ENCODE assay signal across 1 cellular context in the genomic region with DNA sequence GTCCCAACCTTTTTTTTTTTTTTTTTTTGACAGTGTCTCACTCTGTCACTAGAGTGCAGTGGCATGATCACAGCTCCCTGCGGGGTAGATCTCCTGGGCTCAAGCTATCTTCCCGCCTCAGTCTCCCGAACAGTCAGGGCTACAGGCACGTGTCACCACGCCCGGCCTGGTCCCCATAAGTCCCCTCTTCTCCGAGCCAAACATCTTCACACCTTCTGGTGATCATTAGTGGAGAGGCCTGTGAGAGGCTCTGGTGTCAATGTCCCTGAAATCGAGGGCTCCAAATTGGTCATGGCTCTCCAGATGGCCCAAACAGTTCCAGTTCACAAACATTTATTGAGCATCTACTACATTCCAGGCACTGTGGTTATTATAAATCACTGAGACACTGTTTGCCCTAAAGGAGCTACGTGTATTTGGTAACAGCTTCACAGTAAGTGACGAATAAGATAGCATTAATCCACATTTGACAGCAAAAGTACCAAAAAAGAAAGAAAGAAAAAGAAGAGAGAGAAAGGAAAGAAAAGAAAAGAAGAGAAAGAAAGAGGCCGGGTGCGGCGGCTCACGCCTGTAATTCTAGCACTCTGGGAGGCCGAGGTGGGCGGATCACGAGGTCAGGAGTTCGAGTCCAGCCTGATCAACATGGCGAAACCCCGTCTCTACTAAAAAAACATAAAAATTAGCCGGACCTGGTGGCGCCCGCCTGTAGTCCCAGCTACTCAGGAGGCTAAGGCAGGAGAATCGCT.
TF ChIP-seq lines count a peak whose summit lies in the region.

No MANE protein-coding gene starts in this region.

TF ChIP-seq in K562, 482 proteins besides CTCF, POLR2A, EP300 and RAD21 (continues in another document):
- TF ChIP-seq, protein P1, sequence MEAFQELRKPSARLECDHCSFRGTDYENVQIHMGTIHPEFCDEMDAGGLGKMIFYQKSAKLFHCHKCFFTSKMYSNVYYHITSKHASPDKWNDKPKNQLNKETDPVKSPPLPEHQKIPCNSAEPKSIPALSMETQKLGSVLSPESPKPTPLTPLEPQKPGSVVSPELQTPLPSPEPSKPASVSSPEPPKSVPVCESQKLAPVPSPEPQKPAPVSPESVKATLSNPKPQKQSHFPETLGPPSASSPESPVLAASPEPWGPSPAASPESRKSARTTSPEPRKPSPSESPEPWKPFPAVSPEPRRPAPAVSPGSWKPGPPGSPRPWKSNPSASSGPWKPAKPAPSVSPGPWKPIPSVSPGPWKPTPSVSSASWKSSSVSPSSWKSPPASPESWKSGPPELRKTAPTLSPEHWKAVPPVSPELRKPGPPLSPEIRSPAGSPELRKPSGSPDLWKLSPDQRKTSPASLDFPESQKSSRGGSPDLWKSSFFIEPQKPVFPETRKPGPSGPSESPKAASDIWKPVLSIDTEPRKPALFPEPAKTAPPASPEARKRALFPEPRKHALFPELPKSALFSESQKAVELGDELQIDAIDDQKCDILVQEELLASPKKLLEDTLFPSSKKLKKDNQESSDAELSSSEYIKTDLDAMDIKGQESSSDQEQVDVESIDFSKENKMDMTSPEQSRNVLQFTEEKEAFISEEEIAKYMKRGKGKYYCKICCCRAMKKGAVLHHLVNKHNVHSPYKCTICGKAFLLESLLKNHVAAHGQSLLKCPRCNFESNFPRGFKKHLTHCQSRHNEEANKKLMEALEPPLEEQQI (IDR thresholded peaks at IDR 0.05), result 0 out of 2 replicates have a peak, but pooled peaks have one; percentile 18
- TF ChIP-seq, protein P2, sequence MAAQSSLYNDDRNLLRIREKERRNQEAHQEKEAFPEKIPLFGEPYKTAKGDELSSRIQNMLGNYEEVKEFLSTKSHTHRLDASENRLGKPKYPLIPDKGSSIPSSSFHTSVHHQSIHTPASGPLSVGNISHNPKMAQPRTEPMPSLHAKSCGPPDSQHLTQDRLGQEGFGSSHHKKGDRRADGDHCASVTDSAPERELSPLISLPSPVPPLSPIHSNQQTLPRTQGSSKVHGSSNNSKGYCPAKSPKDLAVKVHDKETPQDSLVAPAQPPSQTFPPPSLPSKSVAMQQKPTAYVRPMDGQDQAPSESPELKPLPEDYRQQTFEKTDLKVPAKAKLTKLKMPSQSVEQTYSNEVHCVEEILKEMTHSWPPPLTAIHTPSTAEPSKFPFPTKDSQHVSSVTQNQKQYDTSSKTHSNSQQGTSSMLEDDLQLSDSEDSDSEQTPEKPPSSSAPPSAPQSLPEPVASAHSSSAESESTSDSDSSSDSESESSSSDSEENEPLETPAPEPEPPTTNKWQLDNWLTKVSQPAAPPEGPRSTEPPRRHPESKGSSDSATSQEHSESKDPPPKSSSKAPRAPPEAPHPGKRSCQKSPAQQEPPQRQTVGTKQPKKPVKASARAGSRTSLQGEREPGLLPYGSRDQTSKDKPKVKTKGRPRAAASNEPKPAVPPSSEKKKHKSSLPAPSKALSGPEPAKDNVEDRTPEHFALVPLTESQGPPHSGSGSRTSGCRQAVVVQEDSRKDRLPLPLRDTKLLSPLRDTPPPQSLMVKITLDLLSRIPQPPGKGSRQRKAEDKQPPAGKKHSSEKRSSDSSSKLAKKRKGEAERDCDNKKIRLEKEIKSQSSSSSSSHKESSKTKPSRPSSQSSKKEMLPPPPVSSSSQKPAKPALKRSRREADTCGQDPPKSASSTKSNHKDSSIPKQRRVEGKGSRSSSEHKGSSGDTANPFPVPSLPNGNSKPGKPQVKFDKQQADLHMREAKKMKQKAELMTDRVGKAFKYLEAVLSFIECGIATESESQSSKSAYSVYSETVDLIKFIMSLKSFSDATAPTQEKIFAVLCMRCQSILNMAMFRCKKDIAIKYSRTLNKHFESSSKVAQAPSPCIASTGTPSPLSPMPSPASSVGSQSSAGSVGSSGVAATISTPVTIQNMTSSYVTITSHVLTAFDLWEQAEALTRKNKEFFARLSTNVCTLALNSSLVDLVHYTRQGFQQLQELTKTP (IDR thresholded peaks at IDR 0.05; ENCODE audit: low read depth in 1 of 2, partially characterized antibody in 2 of 2), result peak in 1 of 2 experiments; percentile 72
- 0 out of 4 replicates have a peak, but pooled peaks of 1 of the 2 experiments have one; percentile 8 for TF ChIP-seq CSDE1 (IDR thresholded peaks at IDR 0.05)
- TF ChIP-seq, protein P3, sequence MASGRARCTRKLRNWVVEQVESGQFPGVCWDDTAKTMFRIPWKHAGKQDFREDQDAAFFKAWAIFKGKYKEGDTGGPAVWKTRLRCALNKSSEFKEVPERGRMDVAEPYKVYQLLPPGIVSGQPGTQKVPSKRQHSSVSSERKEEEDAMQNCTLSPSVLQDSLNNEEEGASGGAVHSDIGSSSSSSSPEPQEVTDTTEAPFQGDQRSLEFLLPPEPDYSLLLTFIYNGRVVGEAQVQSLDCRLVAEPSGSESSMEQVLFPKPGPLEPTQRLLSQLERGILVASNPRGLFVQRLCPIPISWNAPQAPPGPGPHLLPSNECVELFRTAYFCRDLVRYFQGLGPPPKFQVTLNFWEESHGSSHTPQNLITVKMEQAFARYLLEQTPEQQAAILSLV (tag; IDR thresholded peaks at IDR 0.05), result 0 out of 2 replicates have a peak, but pooled peaks have one; percentile 51
- TF ChIP-seq THRAP3 (IDR thresholded peaks at IDR 0.05; ENCODE audit: borderline replicate concordance), result 0 out of 2 replicates have a peak, but pooled peaks have one; percentile 39
- TF ChIP-seq HDGF (IDR thresholded peaks at IDR 0.05), result peak; percentile 27; the same call in 1 of the 2 replicates
- TF ChIP-seq KDM1A (IDR thresholded peaks at IDR 0.05), result peak; percentile 69 to 78; a peak in 3 of 4 replicates
- TF ChIP-seq CBFA2T2 (conservative IDR thresholded peaks at IDR 0.05), result 0 out of 2 replicates have a peak, but pooled peaks have one; percentile 2
- 0 out of 2 replicates have a peak, but pooled peaks have one; percentile 24 for TF ChIP-seq BHLHE40 (IDR thresholded peaks at IDR 0.05; ENCODE audit: low read length)
- TF ChIP-seq HDAC8 (tag; IDR thresholded peaks at IDR 0.05), result no peak
- no peak for TF ChIP-seq CHD1 (IDR thresholded peaks at IDR 0.05; ENCODE audit: low read length)
- 0 out of 2 replicates have a peak, but pooled peaks have one; percentile 5 for TF ChIP-seq ZNF764 (CRISPR knock-in tag; IDR thresholded peaks at IDR 0.05; ENCODE audit: low read depth)
- TF ChIP-seq ARNT (IDR thresholded peaks at IDR 0.05), result peak; percentile 76 to 95; a peak in 2 of 4 replicates
- 0 out of 2 replicates have a peak, but pooled peaks have one; percentile 19 for TF ChIP-seq NCOA6 (IDR thresholded peaks at IDR 0.05)
- TF ChIP-seq BACH1 (tag; IDR thresholded peaks at IDR 0.05), result 0 out of 2 replicates have a peak, but pooled peaks have one; percentile 4
- TF ChIP-seq CEBPG (CRISPR knock-in tag; IDR thresholded peaks at IDR 0.05), result no peak
- peak in 1 of 2 experiments; percentile 56; a peak in 1 of 4 replicates for TF ChIP-seq CEBPG (tag; conservative IDR thresholded peaks at IDR 0.05 in 1 of 2, IDR thresholded peaks at IDR 0.05 in 1 of 2)
- TF ChIP-seq ADNP (tag; IDR thresholded peaks at IDR 0.05), result peak; percentile 94
- TF ChIP-seq DNMT1 (IDR thresholded peaks at IDR 0.05), result 0 out of 2 replicates have a peak, but pooled peaks have one; percentile 96
- TF ChIP-seq ZNF445 (CRISPR knock-in tag; IDR thresholded peaks at IDR 0.05; ENCODE audit: low read depth), result no peak
- TF ChIP-seq, protein P4, sequence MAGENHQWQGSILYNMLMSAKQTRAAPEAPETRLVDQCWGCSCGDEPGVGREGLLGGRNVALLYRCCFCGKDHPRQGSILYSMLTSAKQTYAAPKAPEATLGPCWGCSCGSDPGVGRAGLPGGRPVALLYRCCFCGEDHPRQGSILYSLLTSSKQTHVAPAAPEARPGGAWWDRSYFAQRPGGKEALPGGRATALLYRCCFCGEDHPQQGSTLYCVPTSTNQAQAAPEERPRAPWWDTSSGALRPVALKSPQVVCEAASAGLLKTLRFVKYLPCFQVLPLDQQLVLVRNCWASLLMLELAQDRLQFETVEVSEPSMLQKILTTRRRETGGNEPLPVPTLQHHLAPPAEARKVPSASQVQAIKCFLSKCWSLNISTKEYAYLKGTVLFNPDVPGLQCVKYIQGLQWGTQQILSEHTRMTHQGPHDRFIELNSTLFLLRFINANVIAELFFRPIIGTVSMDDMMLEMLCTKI (IDR thresholded peaks at IDR 0.05; ENCODE audit: partially characterized antibody), result no peak
- TF ChIP-seq HDAC3 (IDR thresholded peaks at IDR 0.05; ENCODE audit: borderline replicate concordance, partially characterized antibody), result peak; percentile 21
- TF ChIP-seq, protein P5, sequence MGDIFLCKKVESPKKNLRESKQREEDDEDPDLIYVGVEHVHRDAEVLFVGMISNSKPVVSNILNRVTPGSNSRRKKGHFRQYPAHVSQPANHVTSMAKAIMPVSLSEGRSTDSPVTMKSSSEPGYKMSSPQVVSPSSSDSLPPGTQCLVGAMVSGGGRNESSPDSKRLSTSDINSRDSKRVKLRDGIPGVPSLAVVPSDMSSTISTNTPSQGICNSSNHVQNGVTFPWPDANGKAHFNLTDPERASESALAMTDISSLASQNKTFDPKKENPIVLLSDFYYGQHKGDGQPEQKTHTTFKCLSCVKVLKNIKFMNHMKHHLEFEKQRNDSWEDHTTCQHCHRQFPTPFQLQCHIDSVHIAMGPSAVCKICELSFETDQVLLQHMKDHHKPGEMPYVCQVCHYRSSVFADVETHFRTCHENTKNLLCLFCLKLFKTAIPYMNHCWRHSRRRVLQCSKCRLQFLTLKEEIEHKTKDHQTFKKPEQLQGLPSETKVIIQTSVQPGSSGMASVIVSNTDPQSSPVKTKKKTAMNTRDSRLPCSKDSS (IDR thresholded peaks at IDR 0.05; ENCODE audit: low read depth, partially characterized antibody), result peak; percentile 55
- TF ChIP-seq, protein P6, sequence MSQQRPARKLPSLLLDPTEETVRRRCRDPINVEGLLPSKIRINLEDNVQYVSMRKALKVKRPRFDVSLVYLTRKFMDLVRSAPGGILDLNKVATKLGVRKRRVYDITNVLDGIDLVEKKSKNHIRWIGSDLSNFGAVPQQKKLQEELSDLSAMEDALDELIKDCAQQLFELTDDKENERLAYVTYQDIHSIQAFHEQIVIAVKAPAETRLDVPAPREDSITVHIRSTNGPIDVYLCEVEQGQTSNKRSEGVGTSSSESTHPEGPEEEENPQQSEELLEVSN (IDR thresholded peaks at IDR 0.05; ENCODE audit: borderline replicate concordance in 1 of 2, extremely low read depth in 1 of 2, insufficient read depth in 1 of 2, insufficient read length in 1 of 2, low read depth in 1 of 2, low read length in 1 of 2, poor library complexity in 1 of 2, severe bottlenecking in 1 of 2), result peak; percentile 15 to 61
- TF ChIP-seq MAZ (CRISPR knock-in tag; conservative IDR thresholded peaks at IDR 0.05 in 1 of 2, IDR thresholded peaks at IDR 0.05 in 1 of 2), result 0 out of 4 replicates have a peak, but pooled peaks of 1 of the 2 experiments have one; percentile 18
- TF ChIP-seq CREB1 (IDR thresholded peaks at IDR 0.05), result no peak
- TF ChIP-seq CREB1 (CRISPR knock-in tag; IDR thresholded peaks at IDR 0.05), result no peak
- TF ChIP-seq TOE1 (IDR thresholded peaks at IDR 0.05; ENCODE audit: borderline replicate concordance), result peak; percentile 88
- TF ChIP-seq TOE1 (CRISPR knock-in tag; IDR thresholded peaks at IDR 0.05; ENCODE audit: borderline replicate concordance, low read depth), result no peak
- TF ChIP-seq TSC22D4 (tag; IDR thresholded peaks at IDR 0.05), result peak; percentile 76; the same call in 1 of the 2 replicates
- no peak for TF ChIP-seq YY1 (IDR thresholded peaks at IDR 0.05; ENCODE audit: borderline replicate concordance in 1 of 3, control insufficient read depth in 1 of 3, extremely low read depth in 1 of 3, insufficient read depth in 3 of 3, insufficient read length in 1 of 3, insufficient replicate concordance in 2 of 3, low read depth in 1 of 3, low read length in 2 of 3)
- TF ChIP-seq, protein P7, sequence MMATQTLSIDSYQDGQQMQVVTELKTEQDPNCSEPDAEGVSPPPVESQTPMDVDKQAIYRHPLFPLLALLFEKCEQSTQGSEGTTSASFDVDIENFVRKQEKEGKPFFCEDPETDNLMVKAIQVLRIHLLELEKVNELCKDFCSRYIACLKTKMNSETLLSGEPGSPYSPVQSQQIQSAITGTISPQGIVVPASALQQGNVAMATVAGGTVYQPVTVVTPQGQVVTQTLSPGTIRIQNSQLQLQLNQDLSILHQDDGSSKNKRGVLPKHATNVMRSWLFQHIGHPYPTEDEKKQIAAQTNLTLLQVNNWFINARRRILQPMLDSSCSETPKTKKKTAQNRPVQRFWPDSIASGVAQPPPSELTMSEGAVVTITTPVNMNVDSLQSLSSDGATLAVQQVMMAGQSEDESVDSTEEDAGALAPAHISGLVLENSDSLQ (IDR thresholded peaks at IDR 0.05), result no peak
- no peak for TF ChIP-seq CXXC5 (CRISPR knock-in tag; IDR thresholded peaks at IDR 0.05)
- 0 out of 2 replicates have a peak, but pooled peaks have one; percentile 29 for TF ChIP-seq DMBX1 (CRISPR knock-in tag; IDR thresholded peaks at IDR 0.05; ENCODE audit: borderline replicate concordance)
- peak; percentile 80; the same call in 1 of the 2 replicates for TF ChIP-seq MIER1 (IDR thresholded peaks at IDR 0.05; ENCODE audit: low read depth)
- TF ChIP-seq MCM7 (IDR thresholded peaks at IDR 0.05), result 0 out of 4 replicates have a peak, but pooled peaks of 1 of the 2 experiments have one; percentile 82
- TF ChIP-seq, protein P8, sequence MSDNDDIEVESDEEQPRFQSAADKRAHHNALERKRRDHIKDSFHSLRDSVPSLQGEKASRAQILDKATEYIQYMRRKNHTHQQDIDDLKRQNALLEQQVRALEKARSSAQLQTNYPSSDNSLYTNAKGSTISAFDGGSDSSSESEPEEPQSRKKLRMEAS (CRISPR knock-in tag; IDR thresholded peaks at IDR 0.05), result peak; percentile 32; the same call in 1 of the 2 replicates
- peak; percentile 75 for TF ChIP-seq SMARCC2 (IDR thresholded peaks at IDR 0.05; ENCODE audit: low read depth)
- TF ChIP-seq, protein P9, sequence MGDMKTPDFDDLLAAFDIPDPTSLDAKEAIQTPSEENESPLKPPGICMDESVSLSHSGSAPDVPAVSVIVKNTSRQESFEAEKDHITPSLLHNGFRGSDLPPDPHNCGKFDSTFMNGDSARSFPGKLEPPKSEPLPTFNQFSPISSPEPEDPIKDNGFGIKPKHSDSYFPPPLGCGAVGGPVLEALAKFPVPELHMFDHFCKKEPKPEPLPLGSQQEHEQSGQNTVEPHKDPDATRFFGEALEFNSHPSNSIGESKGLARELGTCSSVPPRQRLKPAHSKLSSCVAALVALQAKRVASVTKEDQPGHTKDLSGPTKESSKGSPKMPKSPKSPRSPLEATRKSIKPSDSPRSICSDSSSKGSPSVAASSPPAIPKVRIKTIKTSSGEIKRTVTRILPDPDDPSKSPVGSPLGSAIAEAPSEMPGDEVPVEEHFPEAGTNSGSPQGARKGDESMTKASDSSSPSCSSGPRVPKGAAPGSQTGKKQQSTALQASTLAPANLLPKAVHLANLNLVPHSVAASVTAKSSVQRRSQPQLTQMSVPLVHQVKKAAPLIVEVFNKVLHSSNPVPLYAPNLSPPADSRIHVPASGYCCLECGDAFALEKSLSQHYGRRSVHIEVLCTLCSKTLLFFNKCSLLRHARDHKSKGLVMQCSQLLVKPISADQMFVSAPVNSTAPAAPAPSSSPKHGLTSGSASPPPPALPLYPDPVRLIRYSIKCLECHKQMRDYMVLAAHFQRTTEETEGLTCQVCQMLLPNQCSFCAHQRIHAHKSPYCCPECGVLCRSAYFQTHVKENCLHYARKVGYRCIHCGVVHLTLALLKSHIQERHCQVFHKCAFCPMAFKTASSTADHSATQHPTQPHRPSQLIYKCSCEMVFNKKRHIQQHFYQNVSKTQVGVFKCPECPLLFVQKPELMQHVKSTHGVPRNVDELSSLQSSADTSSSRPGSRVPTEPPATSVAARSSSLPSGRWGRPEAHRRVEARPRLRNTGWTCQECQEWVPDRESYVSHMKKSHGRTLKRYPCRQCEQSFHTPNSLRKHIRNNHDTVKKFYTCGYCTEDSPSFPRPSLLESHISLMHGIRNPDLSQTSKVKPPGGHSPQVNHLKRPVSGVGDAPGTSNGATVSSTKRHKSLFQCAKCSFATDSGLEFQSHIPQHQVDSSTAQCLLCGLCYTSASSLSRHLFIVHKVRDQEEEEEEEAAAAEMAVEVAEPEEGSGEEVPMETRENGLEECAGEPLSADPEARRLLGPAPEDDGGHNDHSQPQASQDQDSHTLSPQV (IDR thresholded peaks at IDR 0.05), result peak; percentile 64
- TF ChIP-seq ZNF23 (CRISPR knock-in tag; IDR thresholded peaks at IDR 0.05), result no peak
- TF ChIP-seq TEAD1 (CRISPR knock-in tag; IDR thresholded peaks at IDR 0.05), result peak in 1 of 2 experiments; percentile 55; a peak in 1 of 4 replicates
